Comparison of ENCODE assay signal across 11 cellular contexts in the genomic region with DNA sequence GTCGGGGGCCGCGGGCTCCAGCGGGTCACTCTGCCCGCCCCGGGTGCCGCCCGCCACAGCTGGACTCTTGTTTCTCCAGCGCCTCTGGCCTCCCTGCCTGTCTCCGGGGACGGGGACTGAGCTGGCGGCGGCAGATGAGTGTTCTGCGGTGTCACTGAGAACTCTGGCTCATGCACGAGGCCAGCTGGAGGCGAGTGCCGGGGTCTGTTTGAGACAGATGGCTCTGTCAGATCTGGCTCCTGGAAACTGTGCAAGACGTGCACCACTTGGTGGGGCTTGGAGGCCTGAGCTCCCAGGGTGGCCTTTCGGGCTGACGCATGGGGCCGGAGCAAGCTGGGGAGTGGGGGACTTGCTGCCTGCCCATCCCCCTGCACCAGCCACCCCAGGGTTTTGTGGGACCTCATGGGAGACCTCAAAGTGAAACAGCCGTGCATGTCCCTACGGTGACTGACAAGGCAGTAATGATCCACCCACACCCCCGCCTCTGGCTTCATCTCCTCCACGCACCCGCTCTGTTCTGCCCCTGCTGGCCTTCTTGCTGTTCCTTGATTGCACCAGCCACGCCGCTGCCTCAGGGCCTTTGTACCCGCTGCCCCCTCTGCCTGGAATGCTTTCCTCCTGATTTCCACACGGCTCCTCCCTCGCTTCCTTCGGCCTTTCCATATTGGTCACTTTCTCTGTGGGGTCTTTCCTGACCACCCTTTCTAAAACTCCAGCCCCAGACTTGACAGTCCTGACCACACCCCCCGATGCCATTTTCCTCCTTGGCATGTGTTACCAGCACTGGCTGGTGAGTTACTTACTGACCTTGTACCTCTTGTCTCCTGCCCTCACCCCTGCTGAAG.
DNase-seq lines count a peak whose midpoint lies in the region; ATAC-seq and TF ChIP-seq lines count a peak whose summit lies in the region.
"Had no signal": no experiment of that assay in that cellular context is flagged by ENCODE, and none has a peak within 500 bp of the region (broad histone marks: within the 10 kb centered on the region; RNA-seq: fewer than 3 reads in every experiment).

No MANE protein-coding gene starts in this region.

- H3K4me1 Mint-ChIP-seq in activated CD8-positive, alpha-beta T cell treated with anti-CD3 and anti-CD28 coated beads for 36 hours (ENCODE audit: low read depth) = no peaks in the 10 kb centered on the region

- intact Hi-C loops in head of caudate nucleus (cut with DNase I) = no loop called here
- intact Hi-C loops in activated CD8-positive, alpha-beta T cell treated with anti-CD3 and anti-CD28 coated beads for 36 hours (cut with micrococcal nuclease) = no loop called here

- DNase-seq in C1 segment of cervical spinal cord (lab: John Stamatoyannopoulos, UW) (peak in 12 of 14 donors; percentile 24 to 79 (median 46)), SK-N-DZ (ENCODE audit: low spot score) (peak; percentile 95), head of caudate nucleus (peak; percentile 62 to 92 (median 82)), putamen (ENCODE audit: low spot score) (peak; percentile 79), mesenteric fat pad (ENCODE audit: low spot score) (no peak)
- no peak for DNase-seq in activated CD4-positive, alpha-beta T cell treated with anti-CD3 and anti-CD28 coated beads for 4 hours
- DNase-seq in NK-92 treated with Interleukin-12 subunit alpha and Interleukin-12 subunit beta, amount 100 ng/mL, for 24 hours (lab: John Stamatoyannopoulos, UW) = no peak
- no peak for DNase-seq in activated CD8-positive, alpha-beta T cell treated with anti-CD3 and anti-CD28 coated beads for 36 hours
- DNase-seq: DMS79 had no signal

- no peak overlapping the region for H3K27ac Mint-ChIP-seq in activated CD8-positive, alpha-beta T cell treated with anti-CD3 and anti-CD28 coated beads for 36 hours
- H3K27ac Mint-ChIP-seq: stimulated activated naive CD8-positive, alpha-beta T cell treated with anti-CD3 and anti-CD28 coated beads, Interleukin-15, Interleukin-2, amounts not matched to agents 100 ng/mL and 50 ng/mL, for 24 hours had no signal

- no peak for ATAC-seq in activated CD8-positive, alpha-beta T cell treated with anti-CD3 and anti-CD28 coated beads for 36 hours
- ATAC-seq: Panc1 had no signal

- H3K36me3 Mint-ChIP-seq in activated CD8-positive, alpha-beta T cell treated with anti-CD3 and anti-CD28 coated beads for 36 hours (ENCODE audit: low read depth) = no peaks in the 10 kb centered on the region

- POLR2A ChIA-PET in activated CD8-positive, alpha-beta T cell treated with anti-CD3 and anti-CD28 coated beads for 36 hours (lab: Charles Lee) = no interaction called here

- CTCF ChIA-PET in activated CD8-positive, alpha-beta T cell treated with anti-CD3 and anti-CD28 coated beads for 36 hours (lab: Charles Lee) = interaction anchor here (1.0 to 1.6 kb wide), 3 partner anchors 10 to 130 kb away, joined by 3 to 4 read pairs (median 3); no protein-coding TSS in a partner anchor

- no peak for TF ChIP-seq CTCF in activated CD8-positive, alpha-beta T cell treated with anti-CD3 and anti-CD28 coated beads for 36 hours (IDR thresholded peaks at IDR 0.05)

- no peak overlapping the region for H3K4me3 Mint-ChIP-seq in activated CD8-positive, alpha-beta T cell treated with anti-CD3 and anti-CD28 coated beads for 36 hours
- H3K4me3 Mint-ChIP-seq: stimulated activated naive CD8-positive, alpha-beta T cell treated with anti-CD3 and anti-CD28 coated beads, Interleukin-15, Interleukin-2, amounts not matched to agents 100 ng/mL and 50 ng/mL, for 24 hours had no signal

- H3K9me3 Mint-ChIP-seq in activated CD8-positive, alpha-beta T cell treated with anti-CD3 and anti-CD28 coated beads for 36 hours = no peaks in the 10 kb centered on the region
- H3K9me3 Mint-ChIP-seq: stimulated activated naive CD8-positive, alpha-beta T cell treated with anti-CD3 and anti-CD28 coated beads, Interleukin-15, Interleukin-2, amounts not matched to agents 100 ng/mL and 50 ng/mL, for 24 hours had no signal

- H3K27me3 Mint-ChIP-seq in activated CD8-positive, alpha-beta T cell treated with anti-CD3 and anti-CD28 coated beads for 36 hours = no peaks in the 10 kb centered on the region
- H3K27me3 Mint-ChIP-seq: stimulated activated naive CD8-positive, alpha-beta T cell treated with anti-CD3 and anti-CD28 coated beads, Interleukin-15, Interleukin-2, amounts not matched to agents 100 ng/mL and 50 ng/mL, for 24 hours had no signal

Comparison
In these comparisons a context has a peak if more than half of its experiments do, and no peak if none do; other contexts are left out.
1. DNase-seq: peak in C1 segment of cervical spinal cord (12 of 14), SK-N-DZ (single experiment), head of caudate nucleus (42 of 42) and putamen (single experiment); none in activated CD4-positive, alpha-beta T cell treated with anti-CD3 and anti-CD28 coated beads for 4 hours (0 of 2), NK-92 treated with Interleukin-12 subunit alpha and Interleukin-12 subunit beta, amount 100 ng/mL, for 24 hours (single experiment), activated CD8-positive, alpha-beta T cell treated with anti-CD3 and anti-CD28 coated beads for 36 hours (single experiment) and mesenteric fat pad (single experiment).